Comparison of ENCODE assay signal across 18 cellular contexts in genomic region chr5:143533978-143534763, GRCh38.
"Had no signal": no experiment of that assay in that cellular context is flagged by ENCODE, and none has a peak within 500 bp of the region (broad histone marks: within the 10 kb centered on the region; RNA-seq: fewer than 3 reads in every experiment).

No MANE protein-coding gene starts in this region.

- H3K4me1 ChIP-seq: parathyroid adenoma had no signal

- H3K4me3 ChIP-seq: mucosa of descending colon, smooth muscle cell had no signal

- H2AFZ ChIP-seq: parathyroid adenoma had no signal

- H3K27ac ChIP-seq: brain microvascular endothelial cell, neutrophil, parathyroid adenoma had no signal

- ATAC-seq: mucosa of descending colon; naive thymus-derived CD8-positive, alpha-beta T cell; stimulated activated naive CD8-positive, alpha-beta T cell treated with anti-CD3 and anti-CD28 coated beads, Interleukin-15, amount 100 ng/mL, for 72 hours had no signal

- H3K4me2 ChIP-seq: smooth muscle cell had no signal

- H3K36me3 Mint-ChIP-seq: activated naive CD8-positive, alpha-beta T cell treated with anti-CD3 and anti-CD28 coated beads, Interleukin-2, amount 10 ng/mL, durations not matched to agents 7 days and 5 days had no signal

- H3K27me3 Mint-ChIP-seq: activated naive CD8-positive, alpha-beta T cell treated with anti-CD3 and anti-CD28 coated beads, Interleukin-2, amount 10 ng/mL, durations not matched to agents 7 days and 5 days; dendritic cell treated with granulocyte-macrophage colony-stimulating factor and Interleukin-4, amounts not matched to agents 40 ng/mL and 50 ng/mL, for 4 days; stimulated activated naive CD8-positive, alpha-beta T cell treated with anti-CD3 and anti-CD28 coated beads, Interleukin-15, amount 100 ng/mL, for 72 hours had no signal

- H3K4me1 Mint-ChIP-seq: activated naive CD8-positive, alpha-beta T cell treated with anti-CD3 and anti-CD28 coated beads, Interleukin-2, amount 10 ng/mL, durations not matched to agents 7 days and 5 days; naive thymus-derived CD8-positive, alpha-beta T cell; stimulated activated naive CD8-positive, alpha-beta T cell treated with anti-CD3 and anti-CD28 coated beads, Interleukin-15, amount 100 ng/mL, for 72 hours had no signal

- H3K4me3 Mint-ChIP-seq: activated naive CD8-positive, alpha-beta T cell treated with anti-CD3 and anti-CD28 coated beads, Interleukin-2, amount 10 ng/mL, durations not matched to agents 7 days and 5 days; activated T-helper 1 cell treated with anti-CD3 and anti-CD28 coated beads, Interleukin-12 subunit alpha, Interleukin-12 subunit beta, Interleukin-2, Interleukin-4 antibody, amounts not matched to agents 30 ng/mL and 10 ng/mL and 1 ng/mL, durations not matched to agents 14 hours and 24 hours and 36 hours; dendritic cell treated with granulocyte-macrophage colony-stimulating factor and Interleukin-4, amounts not matched to agents 40 ng/mL and 50 ng/mL, for 4 days; naive thymus-derived CD8-positive, alpha-beta T cell; stimulated activated naive CD8-positive, alpha-beta T cell treated with anti-CD3 and anti-CD28 coated beads, Interleukin-15, amount 100 ng/mL, for 72 hours; T-helper 2 cell treated with Interferon-gamma antibody and Interleukin-4, amounts not matched to agents 5 μg/mL and 100 μg/mL, for 36 hours had no signal

- H3K27me3 ChIP-seq: brain microvascular endothelial cell, neutrophil had no signal

- DNase-seq: activated CD4-positive, alpha-beta T cell treated with anti-CD3 and anti-CD28 coated beads, Interleukin-2, amount 50 U/mL, for 1 hour; activated CD4-positive, CD25-positive, alpha-beta regulatory T cell; activated naive CD4-positive, alpha-beta T cell; activated naive CD8-positive, alpha-beta T cell treated with anti-CD3 and anti-CD28 coated beads, Interleukin-2, amount 10 ng/mL, durations not matched to agents 7 days and 5 days; brain microvascular endothelial cell; effector memory CD4-positive, alpha-beta T cell; foreskin fibroblast; glutamatergic neuron; mammary epithelial cell; mucosa of descending colon; naive thymus-derived CD8-positive, alpha-beta T cell; stimulated activated naive CD8-positive, alpha-beta T cell treated with anti-CD3 and anti-CD28 coated beads, Interleukin-15, amount 100 ng/mL, for 72 hours had no signal

- H3K9me3 ChIP-seq: mucosa of descending colon, neutrophil had no signal

- H3K9ac ChIP-seq: parathyroid adenoma had no signal

- H3K9me3 Mint-ChIP-seq: T-helper 2 cell treated with Interferon-gamma antibody and Interleukin-4, amounts not matched to agents 5 μg/mL and 100 μg/mL, for 36 hours had no signal

- H3K27ac Mint-ChIP-seq: activated naive CD8-positive, alpha-beta T cell treated with anti-CD3 and anti-CD28 coated beads, Interleukin-2, amount 10 ng/mL, durations not matched to agents 7 days and 5 days; activated T-helper 1 cell treated with anti-CD3 and anti-CD28 coated beads, Interleukin-12 subunit alpha, Interleukin-12 subunit beta, Interleukin-2, Interleukin-4 antibody, amounts not matched to agents 30 ng/mL and 10 ng/mL and 1 ng/mL, durations not matched to agents 14 hours and 24 hours and 36 hours; dendritic cell treated with granulocyte-macrophage colony-stimulating factor and Interleukin-4, amounts not matched to agents 40 ng/mL and 50 ng/mL, for 4 days; naive thymus-derived CD8-positive, alpha-beta T cell; stimulated activated naive CD8-positive, alpha-beta T cell treated with anti-CD3 and anti-CD28 coated beads, Interleukin-15, amount 100 ng/mL, for 72 hours; T-helper 2 cell treated with Interferon-gamma antibody and Interleukin-4, amounts not matched to agents 5 μg/mL and 100 μg/mL, for 36 hours had no signal

- H3K36me3 ChIP-seq: brain microvascular endothelial cell, neutrophil had no signal
